1 cellular context compared by ENCODE assay signal in the genomic region with DNA sequence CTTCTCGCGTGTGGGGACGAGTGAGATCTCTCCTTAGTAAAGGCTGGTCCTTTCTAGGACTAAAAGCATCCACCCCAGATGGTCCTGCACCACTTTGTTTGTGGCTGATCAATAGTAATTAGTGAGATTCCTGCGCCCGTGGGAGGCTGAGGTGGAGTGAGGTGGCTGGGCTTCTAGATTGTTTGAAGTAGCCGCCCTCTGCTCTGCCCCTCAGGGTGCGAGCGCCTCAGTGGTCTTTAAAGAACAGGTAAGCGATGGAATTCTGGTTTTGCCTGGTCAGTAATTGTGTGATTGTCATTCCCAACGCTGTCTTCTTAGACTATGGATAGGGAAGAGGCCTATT.
A peak's percentile ranks its signal among the peaks of the same experiment; 100 is the strongest.
TF ChIP-seq lines count a peak whose summit lies in the region.

No MANE protein-coding gene starts in this region.

TF ChIP-seq in GM12878, 131 proteins besides CTCF, POLR2A, EP300 and RAD21:
- TF ChIP-seq BRCA1 (IDR thresholded peaks at IDR 0.05; ENCODE audit: low read depth, low read length) (peak; percentile 74), ZNF207 (IDR thresholded peaks at IDR 0.05; ENCODE audit: borderline replicate concordance) (0 out of 2 replicates have a peak, but pooled peaks have one; percentile 3), CHD4 (IDR thresholded peaks at IDR 0.05) (no peak), SMARCA5 (IDR thresholded peaks at IDR 0.05) (peak; percentile 36), ZBED1 (IDR thresholded peaks at IDR 0.05; ENCODE audit: borderline replicate concordance) (no peak)
- TF ChIP-seq, protein P1, sequence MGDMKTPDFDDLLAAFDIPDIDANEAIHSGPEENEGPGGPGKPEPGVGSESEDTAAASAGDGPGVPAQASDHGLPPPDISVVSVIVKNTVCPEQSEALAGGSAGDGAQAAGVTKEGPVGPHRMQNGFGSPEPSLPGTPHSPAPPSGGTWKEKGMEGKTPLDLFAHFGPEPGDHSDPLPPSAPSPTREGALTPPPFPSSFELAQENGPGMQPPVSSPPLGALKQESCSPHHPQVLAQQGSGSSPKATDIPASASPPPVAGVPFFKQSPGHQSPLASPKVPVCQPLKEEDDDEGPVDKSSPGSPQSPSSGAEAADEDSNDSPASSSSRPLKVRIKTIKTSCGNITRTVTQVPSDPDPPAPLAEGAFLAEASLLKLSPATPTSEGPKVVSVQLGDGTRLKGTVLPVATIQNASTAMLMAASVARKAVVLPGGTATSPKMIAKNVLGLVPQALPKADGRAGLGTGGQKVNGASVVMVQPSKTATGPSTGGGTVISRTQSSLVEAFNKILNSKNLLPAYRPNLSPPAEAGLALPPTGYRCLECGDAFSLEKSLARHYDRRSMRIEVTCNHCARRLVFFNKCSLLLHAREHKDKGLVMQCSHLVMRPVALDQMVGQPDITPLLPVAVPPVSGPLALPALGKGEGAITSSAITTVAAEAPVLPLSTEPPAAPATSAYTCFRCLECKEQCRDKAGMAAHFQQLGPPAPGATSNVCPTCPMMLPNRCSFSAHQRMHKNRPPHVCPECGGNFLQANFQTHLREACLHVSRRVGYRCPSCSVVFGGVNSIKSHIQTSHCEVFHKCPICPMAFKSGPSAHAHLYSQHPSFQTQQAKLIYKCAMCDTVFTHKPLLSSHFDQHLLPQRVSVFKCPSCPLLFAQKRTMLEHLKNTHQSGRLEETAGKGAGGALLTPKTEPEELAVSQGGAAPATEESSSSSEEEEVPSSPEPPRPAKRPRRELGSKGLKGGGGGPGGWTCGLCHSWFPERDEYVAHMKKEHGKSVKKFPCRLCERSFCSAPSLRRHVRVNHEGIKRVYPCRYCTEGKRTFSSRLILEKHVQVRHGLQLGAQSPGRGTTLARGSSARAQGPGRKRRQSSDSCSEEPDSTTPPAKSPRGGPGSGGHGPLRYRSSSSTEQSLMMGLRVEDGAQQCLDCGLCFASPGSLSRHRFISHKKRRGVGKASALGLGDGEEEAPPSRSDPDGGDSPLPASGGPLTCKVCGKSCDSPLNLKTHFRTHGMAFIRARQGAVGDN (IDR thresholded peaks at IDR 0.05): 0 out of 2 replicates have a peak, but pooled peaks have one; percentile 24
- TF ChIP-seq, protein P2, sequence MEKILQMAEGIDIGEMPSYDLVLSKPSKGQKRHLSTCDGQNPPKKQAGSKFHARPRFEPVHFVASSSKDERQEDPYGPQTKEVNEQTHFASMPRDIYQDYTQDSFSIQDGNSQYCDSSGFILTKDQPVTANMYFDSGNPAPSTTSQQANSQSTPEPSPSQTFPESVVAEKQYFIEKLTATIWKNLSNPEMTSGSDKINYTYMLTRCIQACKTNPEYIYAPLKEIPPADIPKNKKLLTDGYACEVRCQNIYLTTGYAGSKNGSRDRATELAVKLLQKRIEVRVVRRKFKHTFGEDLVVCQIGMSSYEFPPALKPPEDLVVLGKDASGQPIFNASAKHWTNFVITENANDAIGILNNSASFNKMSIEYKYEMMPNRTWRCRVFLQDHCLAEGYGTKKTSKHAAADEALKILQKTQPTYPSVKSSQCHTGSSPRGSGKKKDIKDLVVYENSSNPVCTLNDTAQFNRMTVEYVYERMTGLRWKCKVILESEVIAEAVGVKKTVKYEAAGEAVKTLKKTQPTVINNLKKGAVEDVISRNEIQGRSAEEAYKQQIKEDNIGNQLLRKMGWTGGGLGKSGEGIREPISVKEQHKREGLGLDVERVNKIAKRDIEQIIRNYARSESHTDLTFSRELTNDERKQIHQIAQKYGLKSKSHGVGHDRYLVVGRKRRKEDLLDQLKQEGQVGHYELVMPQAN (conservative IDR thresholded peaks at IDR 0.05): 0 out of 2 replicates have a peak, but pooled peaks have one; percentile 5
TF ChIP-seq in GM12878: peak in this region for 5.
